In genomic region chr10:75234683-75235374, GRCh38 we compare ENCODE assay signal across 1 cellular context.
TF ChIP-seq lines count a peak whose summit lies in the region.

No MANE protein-coding gene starts in this region.

TF ChIP-seq in HepG2, 621 proteins besides CTCF, POLR2A, EP300 and RAD21 (continued from another document and continues in another):
- TF ChIP-seq ZXDC (CRISPR knock-in tag; IDR thresholded peaks at IDR 0.05) (no peak), MAFG (CRISPR knock-in tag; IDR thresholded peaks at IDR 0.05) (no peak), PHF5A (CRISPR knock-in tag; IDR thresholded peaks at IDR 0.05; ENCODE audit: low read depth, unreplicated experiment) (no peak), PAX8 (CRISPR knock-in tag; IDR thresholded peaks at IDR 0.05; ENCODE audit: borderline replicate concordance) (0 out of 2 replicates have a peak, but pooled peaks have one; percentile 26), HDAC1 (CRISPR knock-in tag; IDR thresholded peaks at IDR 0.05) (no peak; the same call in 1 of the 2 replicates), ZNF562 (CRISPR knock-in tag; IDR thresholded peaks at IDR 0.05; ENCODE audit: borderline replicate concordance) (no peak), ZKSCAN1 (IDR thresholded peaks at IDR 0.05; ENCODE audit: low read length) (no peak), SMAD1 (CRISPR knock-in tag; IDR thresholded peaks at IDR 0.05; ENCODE audit: borderline replicate concordance, low read depth) (no peak), ELK4 (CRISPR knock-in tag; IDR thresholded peaks at IDR 0.05; ENCODE audit: borderline replicate concordance) (no peak), ARID2 (CRISPR knock-in tag; IDR thresholded peaks at IDR 0.05; ENCODE audit: borderline replicate concordance) (no peak), SMARCC2 (IDR thresholded peaks at IDR 0.05) (no peak), PRDM15 (CRISPR knock-in tag; IDR thresholded peaks at IDR 0.05) (no peak), SRF (IDR thresholded peaks at IDR 0.05; ENCODE audit: low read depth, low read length) (no peak), NONO (IDR thresholded peaks at IDR 0.05) (no peak), NONO (CRISPR knock-in tag; conservative IDR thresholded peaks at IDR 0.05) (no peak), ZBTB14 (CRISPR knock-in tag; IDR thresholded peaks at IDR 0.05) (no peak), NFKB2 (CRISPR knock-in tag; IDR thresholded peaks at IDR 0.05; ENCODE audit: borderline replicate concordance) (0 out of 2 replicates have a peak, but pooled peaks have one; percentile 30), ZNF737 (CRISPR knock-in tag; IDR thresholded peaks at IDR 0.05; ENCODE audit: borderline replicate concordance) (no peak), TGIF2 (CRISPR knock-in tag; IDR thresholded peaks at IDR 0.05) (no peak), SMC3 (IDR thresholded peaks at IDR 0.05; ENCODE audit: low read length) (no peak), ZNF225 (CRISPR knock-in tag; IDR thresholded peaks at IDR 0.05) (0 out of 2 replicates have a peak, but pooled peaks have one; percentile 55), ZNF570 (CRISPR knock-in tag; IDR thresholded peaks at IDR 0.05; ENCODE audit: borderline replicate concordance) (no peak), ZHX1 (CRISPR knock-in tag; IDR thresholded peaks at IDR 0.05; ENCODE audit: low read depth) (no peak), ARNT2 (CRISPR knock-in tag; IDR thresholded peaks at IDR 0.05; ENCODE audit: low read depth) (no peak; the same call in 1 of the 2 replicates), PRPF4 (IDR thresholded peaks at IDR 0.05; ENCODE audit: low read depth, low read length, poor library complexity, severe bottlenecking) (no peak), HMGXB4 (CRISPR knock-in tag; IDR thresholded peaks at IDR 0.05; ENCODE audit: borderline replicate concordance in 1 of 2, low read depth in 1 of 2) (no peak; a peak in 1 of 4 replicates), MED1 (CRISPR knock-in tag; IDR thresholded peaks at IDR 0.05) (0 out of 2 replicates have a peak, but pooled peaks have one; percentile 9), SMAD9 (CRISPR knock-in tag; IDR thresholded peaks at IDR 0.05) (no peak), ZNF607 (CRISPR knock-in tag; IDR thresholded peaks at IDR 0.05; ENCODE audit: borderline replicate concordance) (no peak), GLMP (CRISPR knock-in tag; IDR thresholded peaks at IDR 0.05; ENCODE audit: borderline replicate concordance) (no peak), ARID4A (CRISPR knock-in tag; IDR thresholded peaks at IDR 0.05; ENCODE audit: borderline replicate concordance) (no peak), HHEX (CRISPR knock-in tag; IDR thresholded peaks at IDR 0.05) (no peak), GABPA (IDR thresholded peaks at IDR 0.05; ENCODE audit: low read depth, low read length) (no peak), GABPA (CRISPR knock-in tag; IDR thresholded peaks at IDR 0.05; ENCODE audit: low read depth) (no peak), ZNF678 (CRISPR knock-in tag; IDR thresholded peaks at IDR 0.05) (no peak), BCLAF1 (IDR thresholded peaks at IDR 0.05) (no peak), PHF8 (CRISPR knock-in tag; IDR thresholded peaks at IDR 0.05) (no peak; the same call in 1 of the 2 replicates), GFI1 (CRISPR knock-in tag; IDR thresholded peaks at IDR 0.05; ENCODE audit: borderline replicate concordance) (0 out of 2 replicates have a peak, but pooled peaks have one; percentile 27)
